Comparison of ENCODE assay signal across 1 cellular context in the genomic region with DNA sequence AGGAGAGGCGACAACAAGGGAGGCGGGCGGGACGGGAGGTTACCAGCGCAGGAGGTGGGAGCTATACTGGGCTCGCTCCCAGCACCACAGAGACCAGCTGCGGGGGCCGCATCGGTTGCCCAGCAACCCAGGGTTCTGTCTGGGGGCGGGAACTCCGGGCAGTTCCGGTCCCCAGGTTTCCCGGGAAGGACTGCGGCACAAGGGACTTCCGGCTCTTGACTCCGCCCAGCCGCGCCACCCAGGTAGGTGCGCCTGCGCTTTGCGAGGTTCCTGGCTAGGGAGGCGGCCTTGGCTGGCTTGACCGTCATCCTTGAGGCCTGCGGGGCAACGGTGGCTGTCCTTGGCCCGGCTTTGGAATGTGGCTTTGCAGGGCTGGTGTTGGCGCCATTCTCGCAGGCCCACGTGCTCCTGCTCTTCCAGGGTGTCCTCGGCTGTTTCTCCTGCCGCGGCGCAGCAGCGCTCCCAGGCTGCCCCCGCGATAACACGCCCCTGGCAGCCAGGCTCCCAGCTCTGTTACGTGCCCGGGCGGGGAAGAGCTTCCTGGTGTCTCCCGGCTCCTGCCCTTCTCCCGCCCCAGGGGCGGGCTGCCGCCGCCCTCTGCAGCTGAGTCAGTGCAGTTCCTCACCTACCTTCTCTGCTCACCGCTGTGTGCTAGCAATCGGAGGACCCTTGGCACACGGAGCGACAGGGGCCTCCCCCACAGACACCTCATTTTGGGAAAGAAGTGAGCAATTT.
TF ChIP-seq lines count a peak whose summit lies in the region.

Gene RSPH3, minus strand, starts transcription at position 534 of the 735 bp plus-strand sequence. CDS start 652 bp downstream, outside the sequence.

TF ChIP-seq in HepG2, 621 proteins besides CTCF, POLR2A, EP300 and RAD21 (continued from another document and continues in another):
- TF ChIP-seq MXI1 (IDR thresholded peaks at IDR 0.05; ENCODE audit: borderline replicate concordance, low read depth, low read length), result peak; percentile 90
- TF ChIP-seq BATF2 (CRISPR knock-in tag; IDR thresholded peaks at IDR 0.05), result peak; percentile 56; the same call in 1 of the 2 replicates
- peak; percentile 82 for TF ChIP-seq RXRB (CRISPR knock-in tag; IDR thresholded peaks at IDR 0.05; ENCODE audit: borderline replicate concordance)
- TF ChIP-seq ZNF816 (CRISPR knock-in tag; IDR thresholded peaks at IDR 0.05; ENCODE audit: borderline replicate concordance), result peak; percentile 96; the same call in 1 of the 2 replicates
- TF ChIP-seq ZFP36L2 (CRISPR knock-in tag; IDR thresholded peaks at IDR 0.05), result no peak
- TF ChIP-seq HOXA5 (CRISPR knock-in tag; IDR thresholded peaks at IDR 0.05), result peak; percentile 97
- no peak for TF ChIP-seq SRSF9 (IDR thresholded peaks at IDR 0.05; ENCODE audit: borderline replicate concordance, insufficient read depth, low read depth, low read length, poor library complexity, severe bottlenecking)
- TF ChIP-seq ZNF556 (CRISPR knock-in tag; IDR thresholded peaks at IDR 0.05; ENCODE audit: borderline replicate concordance), result peak; percentile 99
- TF ChIP-seq KMT2B (CRISPR knock-in tag; IDR thresholded peaks at IDR 0.05), result peak; percentile 95
- TF ChIP-seq, protein P1, sequence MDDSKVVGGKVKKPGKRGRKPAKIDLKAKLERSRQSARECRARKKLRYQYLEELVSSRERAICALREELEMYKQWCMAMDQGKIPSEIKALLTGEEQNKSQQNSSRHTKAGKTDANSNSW (CRISPR knock-in tag; IDR thresholded peaks at IDR 0.05; ENCODE audit: borderline replicate concordance), result peak; percentile 90; the same call in 1 of the 2 replicates
- peak; percentile 89; the same call in 1 of the 2 replicates for TF ChIP-seq SATB2 (CRISPR knock-in tag; IDR thresholded peaks at IDR 0.05)
- peak; percentile 79 for TF ChIP-seq THRA (CRISPR knock-in tag; IDR thresholded peaks at IDR 0.05; ENCODE audit: borderline replicate concordance)
- TF ChIP-seq, protein P2, sequence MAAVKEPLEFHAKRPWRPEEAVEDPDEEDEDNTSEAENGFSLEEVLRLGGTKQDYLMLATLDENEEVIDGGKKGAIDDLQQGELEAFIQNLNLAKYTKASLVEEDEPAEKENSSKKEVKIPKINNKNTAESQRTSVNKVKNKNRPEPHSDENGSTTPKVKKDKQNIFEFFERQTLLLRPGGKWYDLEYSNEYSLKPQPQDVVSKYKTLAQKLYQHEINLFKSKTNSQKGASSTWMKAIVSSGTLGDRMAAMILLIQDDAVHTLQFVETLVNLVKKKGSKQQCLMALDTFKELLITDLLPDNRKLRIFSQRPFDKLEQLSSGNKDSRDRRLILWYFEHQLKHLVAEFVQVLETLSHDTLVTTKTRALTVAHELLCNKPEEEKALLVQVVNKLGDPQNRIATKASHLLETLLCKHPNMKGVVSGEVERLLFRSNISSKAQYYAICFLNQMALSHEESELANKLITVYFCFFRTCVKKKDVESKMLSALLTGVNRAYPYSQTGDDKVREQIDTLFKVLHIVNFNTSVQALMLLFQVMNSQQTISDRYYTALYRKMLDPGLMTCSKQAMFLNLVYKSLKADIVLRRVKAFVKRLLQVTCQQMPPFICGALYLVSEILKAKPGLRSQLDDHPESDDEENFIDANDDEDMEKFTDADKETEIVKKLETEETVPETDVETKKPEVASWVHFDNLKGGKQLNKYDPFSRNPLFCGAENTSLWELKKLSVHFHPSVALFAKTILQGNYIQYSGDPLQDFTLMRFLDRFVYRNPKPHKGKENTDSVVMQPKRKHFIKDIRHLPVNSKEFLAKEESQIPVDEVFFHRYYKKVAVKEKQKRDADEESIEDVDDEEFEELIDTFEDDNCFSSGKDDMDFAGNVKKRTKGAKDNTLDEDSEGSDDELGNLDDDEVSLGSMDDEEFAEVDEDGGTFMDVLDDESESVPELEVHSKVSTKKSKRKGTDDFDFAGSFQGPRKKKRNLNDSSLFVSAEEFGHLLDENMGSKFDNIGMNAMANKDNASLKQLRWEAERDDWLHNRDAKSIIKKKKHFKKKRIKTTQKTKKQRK (IDR thresholded peaks at IDR 0.05; ENCODE audit: low read length), result no peak
- peak; percentile 98 for TF ChIP-seq ZMYM4 (CRISPR knock-in tag; IDR thresholded peaks at IDR 0.05)
- TF ChIP-seq SOX5 (CRISPR knock-in tag; IDR thresholded peaks at IDR 0.05; ENCODE audit: borderline replicate concordance), result peak; percentile 57
- TF ChIP-seq ZNF678 (CRISPR knock-in tag; IDR thresholded peaks at IDR 0.05), result peak; percentile 94
- TF ChIP-seq ZNF841 (CRISPR knock-in tag; IDR thresholded peaks at IDR 0.05; ENCODE audit: borderline replicate concordance), result no peak
- peak; percentile 80 for TF ChIP-seq HNRNPLL (IDR thresholded peaks at IDR 0.05; ENCODE audit: low read depth, low read length, poor library complexity, severe bottlenecking)
- TF ChIP-seq SNAPC2 (CRISPR knock-in tag; IDR thresholded peaks at IDR 0.05), result peak; percentile 63
- peak; percentile 91; the same call in 1 of the 2 replicates for TF ChIP-seq TSC22D2 (CRISPR knock-in tag; IDR thresholded peaks at IDR 0.05; ENCODE audit: borderline replicate concordance)
- peak; percentile 94; the same call in 1 of the 2 replicates for TF ChIP-seq SP140L (CRISPR knock-in tag; IDR thresholded peaks at IDR 0.05; ENCODE audit: borderline replicate concordance)
- TF ChIP-seq TBP (CRISPR knock-in tag; IDR thresholded peaks at IDR 0.05), result no peak
- TF ChIP-seq, protein P3, sequence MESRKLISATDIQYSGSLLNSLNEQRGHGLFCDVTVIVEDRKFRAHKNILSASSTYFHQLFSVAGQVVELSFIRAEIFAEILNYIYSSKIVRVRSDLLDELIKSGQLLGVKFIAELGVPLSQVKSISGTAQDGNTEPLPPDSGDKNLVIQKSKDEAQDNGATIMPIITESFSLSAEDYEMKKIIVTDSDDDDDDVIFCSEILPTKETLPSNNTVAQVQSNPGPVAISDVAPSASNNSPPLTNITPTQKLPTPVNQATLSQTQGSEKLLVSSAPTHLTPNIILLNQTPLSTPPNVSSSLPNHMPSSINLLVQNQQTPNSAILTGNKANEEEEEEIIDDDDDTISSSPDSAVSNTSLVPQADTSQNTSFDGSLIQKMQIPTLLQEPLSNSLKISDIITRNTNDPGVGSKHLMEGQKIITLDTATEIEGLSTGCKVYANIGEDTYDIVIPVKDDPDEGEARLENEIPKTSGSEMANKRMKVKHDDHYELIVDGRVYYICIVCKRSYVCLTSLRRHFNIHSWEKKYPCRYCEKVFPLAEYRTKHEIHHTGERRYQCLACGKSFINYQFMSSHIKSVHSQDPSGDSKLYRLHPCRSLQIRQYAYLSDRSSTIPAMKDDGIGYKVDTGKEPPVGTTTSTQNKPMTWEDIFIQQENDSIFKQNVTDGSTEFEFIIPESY (CRISPR knock-in tag; IDR thresholded peaks at IDR 0.05), result peak; percentile 56
- peak; percentile 97 for TF ChIP-seq JARID2 (CRISPR knock-in tag; IDR thresholded peaks at IDR 0.05; ENCODE audit: insufficient replicate concordance)
- TF ChIP-seq, protein P4, sequence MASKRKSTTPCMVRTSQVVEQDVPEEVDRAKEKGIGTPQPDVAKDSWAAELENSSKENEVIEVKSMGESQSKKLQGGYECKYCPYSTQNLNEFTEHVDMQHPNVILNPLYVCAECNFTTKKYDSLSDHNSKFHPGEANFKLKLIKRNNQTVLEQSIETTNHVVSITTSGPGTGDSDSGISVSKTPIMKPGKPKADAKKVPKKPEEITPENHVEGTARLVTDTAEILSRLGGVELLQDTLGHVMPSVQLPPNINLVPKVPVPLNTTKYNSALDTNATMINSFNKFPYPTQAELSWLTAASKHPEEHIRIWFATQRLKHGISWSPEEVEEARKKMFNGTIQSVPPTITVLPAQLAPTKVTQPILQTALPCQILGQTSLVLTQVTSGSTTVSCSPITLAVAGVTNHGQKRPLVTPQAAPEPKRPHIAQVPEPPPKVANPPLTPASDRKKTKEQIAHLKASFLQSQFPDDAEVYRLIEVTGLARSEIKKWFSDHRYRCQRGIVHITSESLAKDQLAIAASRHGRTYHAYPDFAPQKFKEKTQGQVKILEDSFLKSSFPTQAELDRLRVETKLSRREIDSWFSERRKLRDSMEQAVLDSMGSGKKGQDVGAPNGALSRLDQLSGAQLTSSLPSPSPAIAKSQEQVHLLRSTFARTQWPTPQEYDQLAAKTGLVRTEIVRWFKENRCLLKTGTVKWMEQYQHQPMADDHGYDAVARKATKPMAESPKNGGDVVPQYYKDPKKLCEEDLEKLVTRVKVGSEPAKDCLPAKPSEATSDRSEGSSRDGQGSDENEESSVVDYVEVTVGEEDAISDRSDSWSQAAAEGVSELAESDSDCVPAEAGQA (IDR thresholded peaks at IDR 0.05; ENCODE audit: low read depth), result no peak
- TF ChIP-seq, protein P4 (CRISPR knock-in tag; IDR thresholded peaks at IDR 0.05; ENCODE audit: borderline replicate concordance), result peak; percentile 94; the same call in 1 of the 2 replicates
- peak; percentile 87 for TF ChIP-seq GTF3A (CRISPR knock-in tag; conservative IDR thresholded peaks at IDR 0.05)
- peak; percentile 98 for TF ChIP-seq ZSCAN21 (CRISPR knock-in tag; IDR thresholded peaks at IDR 0.05; ENCODE audit: borderline replicate concordance)
- peak; percentile 97 for TF ChIP-seq MEF2D (CRISPR knock-in tag; IDR thresholded peaks at IDR 0.05)
- peak; percentile 93; the same call in 1 of the 2 replicates for TF ChIP-seq KIAA2018 (CRISPR knock-in tag; IDR thresholded peaks at IDR 0.05; ENCODE audit: borderline replicate concordance)
